Comparison of ENCODE assay signal across 15 cellular contexts in the genomic region with DNA sequence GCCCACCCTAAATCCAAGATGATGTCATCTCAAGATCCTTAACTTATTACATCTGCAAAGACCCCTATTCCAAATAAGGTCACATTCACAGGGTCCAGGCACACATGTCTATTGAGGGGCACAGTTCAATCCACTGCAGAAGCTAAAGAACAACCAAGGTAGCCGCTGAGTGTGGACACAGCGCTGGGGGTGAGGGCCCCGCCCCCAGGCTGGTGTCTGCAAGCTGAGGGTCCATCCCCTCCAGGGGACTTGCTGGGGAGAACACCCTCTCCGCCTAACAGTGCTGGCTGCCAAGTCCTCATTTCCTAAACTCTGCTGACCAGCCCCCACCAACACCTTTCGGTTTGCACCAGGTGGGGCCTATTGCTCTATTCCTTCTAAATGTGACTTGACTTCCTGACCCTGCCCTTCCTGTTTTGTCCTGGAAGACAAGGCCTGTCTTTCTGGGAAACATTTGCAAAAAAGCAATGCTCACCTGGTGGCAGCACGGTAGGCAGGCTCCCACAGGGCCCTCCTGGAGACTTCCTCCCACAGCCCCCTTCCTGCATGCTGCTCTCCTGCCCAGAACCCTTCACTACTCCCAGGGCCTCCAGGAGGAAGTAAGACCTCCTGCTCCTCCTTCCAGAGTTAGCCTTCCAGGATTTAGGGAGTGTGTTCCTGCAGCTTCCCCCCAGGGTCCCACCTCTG.
"Had no signal": no experiment of that assay in that cellular context is flagged by ENCODE, and none has a peak within 500 bp of the region (broad histone marks: within the 10 kb centered on the region; RNA-seq: fewer than 3 reads in every experiment).

No MANE protein-coding gene starts in this region.

- H3K27ac Mint-ChIP-seq: activated CD4-positive, alpha-beta T cell treated with anti-CD3 and anti-CD28 coated beads for 36 hours; activated CD8-positive, alpha-beta T cell treated with anti-CD3 and anti-CD28 coated beads for 36 hours; activated T-cell treated with anti-CD3 and anti-CD28 coated beads, Interleukin-2, amount 50 U/mL, for 72 hours; dendritic cell treated with granulocyte-macrophage colony-stimulating factor and Interleukin-4, amounts not matched to agents 40 ng/mL and 50 ng/mL, for 4 days; effector memory CD8-positive, alpha-beta T cell had no signal

- H3K27me3 Mint-ChIP-seq: activated CD8-positive, alpha-beta T cell treated with anti-CD3 and anti-CD28 coated beads for 36 hours had no signal

- DNase-seq: activated CD8-positive, alpha-beta memory T cell treated with anti-CD3 and anti-CD28 coated beads, Interleukin-2, amount 50 U/mL, for 4 hours; activated T-cell treated with anti-CD3 and anti-CD28 coated beads, Interleukin-2, amount 50 U/mL, for 72 hours; adrenal gland; effector memory CD8-positive, alpha-beta T cell; kidney; left ventricle myocardium inferior; right cardiac atrium; T1000; transverse colon had no signal

- H3K4me1 ChIP-seq: adrenal gland, left ventricle myocardium inferior, transverse colon had no signal

- H3K27me3 ChIP-seq: adrenal gland, neutrophil, transverse colon had no signal

- H3K4me3 Mint-ChIP-seq: activated CD4-positive, alpha-beta T cell treated with anti-CD3 and anti-CD28 coated beads for 36 hours; activated CD8-positive, alpha-beta T cell treated with anti-CD3 and anti-CD28 coated beads for 36 hours; activated T-cell treated with anti-CD3 and anti-CD28 coated beads, Interleukin-2, amount 50 U/mL, for 72 hours; dendritic cell treated with granulocyte-macrophage colony-stimulating factor and Interleukin-4, amounts not matched to agents 40 ng/mL and 50 ng/mL, for 4 days; effector memory CD8-positive, alpha-beta T cell had no signal

- H3K9me3 Mint-ChIP-seq: activated CD8-positive, alpha-beta T cell treated with anti-CD3 and anti-CD28 coated beads for 36 hours; activated T-cell treated with anti-CD3 and anti-CD28 coated beads, Interleukin-2, amount 50 U/mL, for 72 hours; dendritic cell treated with granulocyte-macrophage colony-stimulating factor and Interleukin-4, amounts not matched to agents 40 ng/mL and 50 ng/mL, for 4 days; effector memory CD8-positive, alpha-beta T cell had no signal

- H3K9me3 ChIP-seq: adrenal gland, left ventricle myocardium inferior, neutrophil, transverse colon had no signal

- H3K27ac ChIP-seq: adrenal gland, left ventricle myocardium inferior, neutrophil, transverse colon, VCaP had no signal

- H3K4me2 ChIP-seq: smooth muscle cell had no signal

- ATAC-seq: effector memory CD8-positive, alpha-beta T cell had no signal

- H3K4me3 ChIP-seq: adrenal gland, left ventricle myocardium inferior, smooth muscle cell, transverse colon had no signal

- H3K36me3 ChIP-seq: adrenal gland, left ventricle myocardium inferior, neutrophil, transverse colon had no signal
